ENCODE assay signal across 25 cellular contexts in genomic region chr5:83104031-83104430, GRCh38.
"Had no signal": no experiment of that assay in that cellular context is flagged by ENCODE, and none has a peak within 500 bp of the region (broad histone marks: within the 10 kb centered on the region; RNA-seq: fewer than 3 reads in every experiment).

No MANE protein-coding gene starts in this region.

- H3K27ac Mint-ChIP-seq: activated naive CD8-positive, alpha-beta T cell; activated T-helper 2 cell treated with anti-CD3 and anti-CD28 coated beads, Interferon-gamma antibody, Interleukin-2, Interleukin-4, amounts not matched to agents 10 μg/mL and 5 μg/mL and 100 μg/mL, durations not matched to agents 14 hours and 24 hours and 36 hours; endodermal cell; nephron progenitor cell; stimulated activated memory B cell treated with anti-CD40 and anti-IgM and Interleukin-4, amounts not matched to agents 10 μg/mL and 1 μg/mL and 100 μg/mL, for 72 hours; type B pancreatic cell; WTC11 had no signal

- DNase-seq: activated CD4-positive, alpha-beta T cell treated with anti-CD3 and anti-CD28 coated beads, Interleukin-2, amount 50 U/mL, for 4 hours; activated CD8-positive, alpha-beta memory T cell treated with anti-CD3 and anti-CD28 coated beads for 24 hours; activated CD8-positive, alpha-beta memory T cell treated with anti-CD3 and anti-CD28 coated beads, Interleukin-2, amount 50 U/mL, for 48 hours; activated naive CD4-positive, alpha-beta T cell; activated T-cell treated with anti-CD3 and anti-CD28 coated beads, Interleukin-2, amount 50 U/mL, for 4 hours; adrenal gland; cortex of kidney; endodermal cell; foreskin keratinocyte; left ventricle myocardium superior; mammary epithelial cell; nephron progenitor cell; right lobe of liver; small intestine; stimulated activated CD4-positive, alpha-beta T cell treated with anti-CD3 and anti-CD28 coated beads, Interleukin-15, amount 100 ng/mL, for 24 hours; T-helper 9 cell had no signal

- H3K36me3 ChIP-seq: adrenal gland, right lobe of liver, thoracic aorta, vagina had no signal

- H3K9ac ChIP-seq: parathyroid adenoma had no signal

- H3K9me3 Mint-ChIP-seq: activated T-cell treated with anti-CD3 and anti-CD28 coated beads, Interleukin-2, amount 50 U/mL, for 4 hours; activated T-helper 2 cell treated with anti-CD3 and anti-CD28 coated beads, Interferon-gamma antibody, Interleukin-2, Interleukin-4, amounts not matched to agents 10 μg/mL and 5 μg/mL and 100 μg/mL, durations not matched to agents 14 hours and 24 hours and 36 hours; endodermal cell; nephron progenitor cell; stimulated activated memory B cell treated with anti-CD40 and anti-IgM and Interleukin-4, amounts not matched to agents 10 μg/mL and 1 μg/mL and 100 μg/mL, for 72 hours; WTC11 had no signal

- H3K36me3 Mint-ChIP-seq: type B pancreatic cell, WTC11 had no signal

- H3K27me3 Mint-ChIP-seq: activated naive CD8-positive, alpha-beta T cell; stimulated activated memory B cell treated with anti-CD40 and anti-IgM and Interleukin-4, amounts not matched to agents 10 μg/mL and 1 μg/mL and 100 μg/mL, for 72 hours; type B pancreatic cell had no signal

- H3K4me1 ChIP-seq: right lobe of liver, vagina had no signal

- H3K4me3 Mint-ChIP-seq: activated naive CD8-positive, alpha-beta T cell; activated T-cell treated with anti-CD3 and anti-CD28 coated beads, Interleukin-2, amount 50 U/mL, for 4 hours; endodermal cell; nephron progenitor cell; stimulated activated memory B cell treated with anti-CD40 and anti-IgM and Interleukin-4, amounts not matched to agents 10 μg/mL and 1 μg/mL and 100 μg/mL, for 72 hours; type B pancreatic cell; WTC11 had no signal

- H3K27me3 ChIP-seq: adrenal gland, foreskin keratinocyte, right lobe of liver, vagina had no signal

- H3K4me1 Mint-ChIP-seq: stimulated activated memory B cell treated with anti-CD40 and anti-IgM and Interleukin-4, amounts not matched to agents 10 μg/mL and 1 μg/mL and 100 μg/mL, for 72 hours had no signal

- H3K9me3 ChIP-seq: right lobe of liver, thoracic aorta, vagina had no signal

- H2AFZ ChIP-seq: parathyroid adenoma had no signal

- H3K4me3 ChIP-seq: adrenal gland, right lobe of liver, thoracic aorta, vagina had no signal

- H3K27ac ChIP-seq: adrenal gland, epithelial cell of prostate, foreskin keratinocyte, parathyroid adenoma, right lobe of liver, thoracic aorta, vagina had no signal
